Comparison of ENCODE assay signal across 8 cellular contexts in genomic region chr17:63946440-63947363, GRCh38. TPM values are rescaled to one million over a fixed set of nuclear protein-coding genes. Genes with fewer than 3 reads are reported as not detected.
DNase-seq lines count a peak whose midpoint lies in the region; ATAC-seq and TF ChIP-seq lines count a peak whose summit lies in the region.

No MANE protein-coding gene starts in this region.

- H3K36me3 Mint-ChIP-seq in naive thymus-derived CD8-positive, alpha-beta T cell, result no peaks in the 10 kb centered on the region
- H3K36me3 Mint-ChIP-seq in type B pancreatic cell, result no peaks in the 10 kb centered on the region

- ATAC-seq in HG02623 (IDR thresholded peaks at IDR 0.05; ENCODE audit: unreplicated experiment) (peak; percentile 61), HG02973 (IDR thresholded peaks at IDR 0.05; ENCODE audit: unreplicated experiment) (no peak)
- ATAC-seq in naive thymus-derived CD8-positive, alpha-beta T cell, result peak; percentile 86 to 88

- POLR2A ChIA-PET in naive thymus-derived CD8-positive, alpha-beta T cell (lab: Charles Lee), result interaction anchor here (0.5 to 2.7 kb wide), 16 partner anchors 8 to 359 kb away, joined by 3 to 47 read pairs (median 5); partner anchors contain the start of genes CD79B, GH1 and ICAM2

- H3K4me1 Mint-ChIP-seq in naive thymus-derived CD8-positive, alpha-beta T cell, result peaks cover 14 to 31% (median 23%) of the 10 kb centered on the region in 4 donors
- no peaks in the 10 kb centered on the region for H3K4me1 Mint-ChIP-seq in type B pancreatic cell (ENCODE audit: unreplicated experiment)

- TF ChIP-seq CTCF in GM12872 (IDR thresholded peaks at IDR 0.05; ENCODE audit: insufficient read depth, low read depth, low read length), result peak; percentile 86
- TF ChIP-seq CTCF in type B pancreatic cell (conservative IDR thresholded peaks at IDR 0.05), result peak; percentile 86

- peak overlapping the region in 6 of 10 donors; percentile 9 to 82 (median 64) for H3K27ac Mint-ChIP-seq in naive thymus-derived CD8-positive, alpha-beta T cell
- no peak overlapping the region for H3K27ac Mint-ChIP-seq in type B pancreatic cell

- no peaks in the 10 kb centered on the region for H3K9me3 Mint-ChIP-seq in naive thymus-derived CD8-positive, alpha-beta T cell
- no peaks in the 10 kb centered on the region for H3K9me3 Mint-ChIP-seq in type B pancreatic cell

- DNase-seq in NCI-H774 (lab: John Stamatoyannopoulos, UW) (peak; percentile 14), epidermal melanocyte (ENCODE audit: insufficient read length, low spot score) (peak; percentile 58), type B pancreatic cell (ENCODE audit: extremely low spot score, unreplicated experiment) (no peak)
- peak; percentile 28 to 48 (median 43) for DNase-seq in activated CD8-positive, alpha-beta memory T cell treated with anti-CD3 and anti-CD28 coated beads for 48 hours (ENCODE audit: low read depth in 2 of 3, low spot score in 2 of 3)
- peak; percentile 16 to 72 (median 51) for DNase-seq in naive thymus-derived CD8-positive, alpha-beta T cell

- peaks cover 0 to 1% (median 0%) of the 10 kb centered on the region in 5 donors for H3K27me3 Mint-ChIP-seq in naive thymus-derived CD8-positive, alpha-beta T cell
- H3K27me3 Mint-ChIP-seq in type B pancreatic cell, result peaks cover 3% of the 10 kb centered on the region

- peak overlapping the region; percentile 61 to 82 (median 74) for H3K4me3 Mint-ChIP-seq in naive thymus-derived CD8-positive, alpha-beta T cell
- no peak overlapping the region for H3K4me3 Mint-ChIP-seq in type B pancreatic cell

RNA-seq across cellular contexts. Expression of gene CD79B, which starts 14.6 kb away (rescaled TPM):
- 10 to 100 TPM; 40.0 to 42.8 TPM for total RNA-seq in naive thymus-derived CD8-positive, alpha-beta T cell
- 10 to 100 TPM; 14.5 to 21.9 (median 21.3) TPM for polyA plus RNA-seq in naive thymus-derived CD8-positive, alpha-beta T cell
- not detected in 2 replicates for total RNA-seq in type B pancreatic cell (ENCODE audit: low replicate concordance)

RNA-seq across cellular contexts. Expression of gene SCN4A, which starts 26.0 kb away (rescaled TPM):
- under 1 TPM; 0.05 to 0.22 TPM for total RNA-seq in naive thymus-derived CD8-positive, alpha-beta T cell
- polyA plus RNA-seq in naive thymus-derived CD8-positive, alpha-beta T cell, result not detected
- total RNA-seq in type B pancreatic cell (ENCODE audit: low replicate concordance), result 0.39 TPM in 1 of 2 replicates, not detected in the other

RNA-seq across cellular contexts. Expression of gene GH1, which starts 28.1 kb away (rescaled TPM):
- total RNA-seq in naive thymus-derived CD8-positive, alpha-beta T cell, result not detected
- polyA plus RNA-seq in naive thymus-derived CD8-positive, alpha-beta T cell, result not detected
- total RNA-seq in type B pancreatic cell (ENCODE audit: low replicate concordance), result not detected in 2 replicates

RNA-seq across cellular contexts. Expression of gene CSHL1, which starts 35.6 kb away (rescaled TPM):
- total RNA-seq in naive thymus-derived CD8-positive, alpha-beta T cell, result not detected
- polyA plus RNA-seq in naive thymus-derived CD8-positive, alpha-beta T cell, result not detected
- total RNA-seq in type B pancreatic cell (ENCODE audit: low replicate concordance), result not detected in 2 replicates

RNA-seq across cellular contexts. Expression of gene CSH1, which starts 50.3 kb away (rescaled TPM):
- total RNA-seq in naive thymus-derived CD8-positive, alpha-beta T cell, result not detected
- not detected for polyA plus RNA-seq in naive thymus-derived CD8-positive, alpha-beta T cell
- not detected in 2 replicates for total RNA-seq in type B pancreatic cell (ENCODE audit: low replicate concordance)

Comparison
In these comparisons a context has a peak if more than half of its experiments do, and no peak if none do; other contexts are left out.
1. RNA of gene CD79B, which starts 14.6 kb away (total RNA-seq): 40.0 to 42.8 TPM in naive thymus-derived CD8-positive, alpha-beta T cell; not detected in type B pancreatic cell; every median in the first group is over 10 times any median in the second.